22 cellular contexts compared by ENCODE assay signal in genomic region chr14:23639891-23640523, GRCh38. TPM values are rescaled to one million over a fixed set of nuclear protein-coding genes. Genes with fewer than 3 reads are reported as not detected.
A peak's percentile ranks its signal among the peaks of the same experiment; 100 is the strongest.
DNase-seq lines count a peak whose midpoint lies in the region; ATAC-seq and TF ChIP-seq lines count a peak whose summit lies in the region.
"Had no signal": no experiment of that assay in that cellular context is flagged by ENCODE, and none has a peak within 500 bp of the region (broad histone marks: within the 10 kb centered on the region; RNA-seq: fewer than 3 reads in every experiment).

No MANE protein-coding gene starts in this region.

- no peak for ATAC-seq in GM23338
- ATAC-seq in natural killer cell, result no peak
- ATAC-seq: effector memory CD8-positive, alpha-beta T cell had no signal

- H4K20me1 ChIP-seq in GM23338 (replicated peaks; ENCODE audit: insufficient read depth), result no peaks in the 10 kb centered on the region

- H3K4me3 ChIP-seq in GM23338 (no peak overlapping the region), adrenal gland (no peak overlapping the region), neuronal stem cell (ENCODE audit: low read length in 2 of 2) (no peak overlapping the region), stomach (no peak overlapping the region)
- H3K4me3 ChIP-seq: colonic mucosa, lung had no signal

- H3K4me2 ChIP-seq in GM23338 (no peak overlapping the region), neuronal stem cell (ENCODE audit: insufficient read depth, low read length, poor library complexity, severe bottlenecking) (no peak overlapping the region)

- peaks cover 10% of the 10 kb centered on the region for H3K4me1 ChIP-seq in GM23338 (ENCODE audit: insufficient read depth)
- peaks cover 8 to 29% of the 10 kb centered on the region in 2 donors for H3K4me1 ChIP-seq in adrenal gland (replicated peaks in 1 of 2)
- H3K4me1 ChIP-seq in neuronal stem cell (ENCODE audit: control insufficient read depth in 2 of 2, insufficient read depth in 1 of 2, low read depth in 1 of 2, low read length in 2 of 2), result peaks cover 0 to 3% of the 10 kb centered on the region in 2 donors
- H3K4me1 ChIP-seq in stomach, result peaks cover 0 to 8% (median 0%) of the 10 kb centered on the region in 4 donors
- H3K4me1 ChIP-seq: colonic mucosa had no signal

- intact Hi-C loops in adrenal gland (cut with DNase I), result no loop called here
- intact Hi-C loops in stomach (cut with DNase I; ENCODE audit: low total_unique reads), result no loop called here
- intact Hi-C loops in natural killer cell (cut with micrococcal nuclease), result no loop called here

- H4K91ac ChIP-seq in neuronal stem cell (ENCODE audit: low read depth, low read length, poor library complexity), result no peak overlapping the region

- H3K9me2 ChIP-seq in GM23338 (ENCODE audit: insufficient read depth), result peaks cover 4% of the 10 kb centered on the region; the same call in 1 of the 2 replicates

- no peaks in the 10 kb centered on the region for H3K27me3 ChIP-seq in GM23338 (ENCODE audit: insufficient read depth)
- no peaks in the 10 kb centered on the region for H3K27me3 ChIP-seq in adrenal gland
- no peaks in the 10 kb centered on the region for H3K27me3 ChIP-seq in neuronal stem cell (ENCODE audit: control insufficient read depth in 3 of 3, insufficient read depth in 3 of 3, low read depth in 1 of 3, low read length in 3 of 3)
- H3K27me3 ChIP-seq in stomach, result no peaks in the 10 kb centered on the region
- H3K27me3 ChIP-seq: colonic mucosa had no signal

- H3K27ac Mint-ChIP-seq in GM23338, result no peak overlapping the region
- H3K27ac Mint-ChIP-seq in natural killer cell, result no peak overlapping the region
- H3K27ac Mint-ChIP-seq: activated T-cell treated with anti-CD3 and anti-CD28 coated beads, Interleukin-2, amount 50 U/mL, for 24 hours; CD8-positive, alpha-beta memory T cell; effector memory CD8-positive, alpha-beta T cell; type B pancreatic cell had no signal

- TF ChIP-seq CTCF in GM23338 (conservative IDR thresholded peaks at IDR 0.05; ENCODE audit: low read depth in 2 of 2) (no peak), adrenal gland (IDR thresholded peaks at IDR 0.05) (no peak), stomach (IDR thresholded peaks at IDR 0.05) (no peak), natural killer cell (IDR thresholded peaks at IDR 0.05) (no peak)

- no peak overlapping the region for H4K8ac ChIP-seq in neuronal stem cell (ENCODE audit: low read depth, low read length)

- no peak overlapping the region for H3K23ac ChIP-seq in neuronal stem cell (ENCODE audit: low read depth, low read length, poor library complexity)

- TF ChIP-seq POLR2A in adrenal gland (IDR thresholded peaks at IDR 0.05) (no peak), stomach (IDR thresholded peaks at IDR 0.05) (no peak)

- H3K4me3 Mint-ChIP-seq in GM23338 (no peak overlapping the region), natural killer cell (no peak overlapping the region)
- H3K4me3 Mint-ChIP-seq: activated T-cell treated with anti-CD3 and anti-CD28 coated beads, Interleukin-2, amount 50 U/mL, for 24 hours; CD8-positive, alpha-beta memory T cell; effector memory CD8-positive, alpha-beta T cell; type B pancreatic cell had no signal

- no peak overlapping the region for H3K27ac ChIP-seq in GM23338 (ENCODE audit: low read depth)
- H3K27ac ChIP-seq in adrenal gland, result peak overlapping the region in 4 of 5 donors; percentile 18 to 86 (median 52)
- no peak overlapping the region for H3K27ac ChIP-seq in neuronal stem cell (replicated peaks; ENCODE audit: low read length)
- H3K27ac ChIP-seq in stomach, result peak overlapping the region in 3 of 5 donors; percentile 2 to 24 (median 14)
- H3K27ac ChIP-seq: colonic mucosa had no signal

- no peak overlapping the region for H2BK15ac ChIP-seq in neuronal stem cell (ENCODE audit: low read length)

- no peaks in the 10 kb centered on the region for H3F3A ChIP-seq in GM23338 (replicated peaks; ENCODE audit: low read depth)

- DNase-seq in GM23338 (ENCODE audit: low spot score), result no peak
- DNase-seq in adrenal gland, result no peak
- no peak for DNase-seq in neuronal stem cell (ENCODE audit: low spot score)
- DNase-seq in stomach, result no peak
- no peak for DNase-seq in HK-2 (ENCODE audit: unreplicated experiment)
- no peak for DNase-seq in GOT3 (lab: John Stamatoyannopoulos, UW)
- DNase-seq in activated CD4-positive, alpha-beta T cell treated with anti-CD3 and anti-CD28 coated beads for 1 hour, result no peak
- DNase-seq in natural killer cell, result no peak
- DNase-seq: activated CD4-positive, alpha-beta T cell treated with anti-CD3 and anti-CD28 coated beads for 48 hours; activated T-cell treated with anti-CD3 and anti-CD28 coated beads, Interleukin-2, amount 50 U/mL, for 24 hours; CD8-positive, alpha-beta memory T cell; effector memory CD8-positive, alpha-beta T cell; MV-4-11; stimulated activated CD4-positive, alpha-beta T cell treated with anti-CD3 and anti-CD28 coated beads, Interleukin-12 subunit alpha, Interleukin-12 subunit beta, amount 100 ng/mL, for 4 hours; stimulated activated CD4-positive, alpha-beta T cell treated with anti-CD3 and anti-CD28 coated beads, Interleukin-4, amount 100 ng/mL, for 4 hours; stimulated activated naive CD4-positive, alpha-beta T cell treated with Interleukin-2 at 50 U/mL for 16 hours; T-helper 2 cell had no signal

- no peak for TF ChIP-seq EP300 in stomach (IDR thresholded peaks at IDR 0.05)

- no peaks in the 10 kb centered on the region for H3K79me1 ChIP-seq in neuronal stem cell (ENCODE audit: low read depth, low read length)

- H2BK12ac ChIP-seq in neuronal stem cell (ENCODE audit: low read length), result no peak overlapping the region

- H2AFZ ChIP-seq in GM23338 (peak overlapping the region; percentile 72), neuronal stem cell (ENCODE audit: low read length) (no peak overlapping the region)

- H3K14ac ChIP-seq in neuronal stem cell (ENCODE audit: low read length), result peak overlapping the region; percentile 2

- H3K9ac ChIP-seq in neuronal stem cell (ENCODE audit: low read depth, low read length, poor library complexity), result no peak overlapping the region

- peaks cover 4% of the 10 kb centered on the region; the same call in 1 of the 3 replicates for H3K36me3 Mint-ChIP-seq in GM23338 (ENCODE audit: low read depth)
- no peaks in the 10 kb centered on the region for H3K36me3 Mint-ChIP-seq in natural killer cell
- H3K36me3 Mint-ChIP-seq: CD8-positive, alpha-beta memory T cell; type B pancreatic cell had no signal

- no peaks in the 10 kb centered on the region for H3K79me2 ChIP-seq in GM23338 (replicated peaks; ENCODE audit: insufficient read depth)

- H3K36me3 ChIP-seq in GM23338 (ENCODE audit: insufficient read depth) (no peaks in the 10 kb centered on the region), adrenal gland (replicated peaks in 1 of 2) (no peaks in the 10 kb centered on the region), neuronal stem cell (replicated peaks in 1 of 2; ENCODE audit: control insufficient read depth in 2 of 2, insufficient read depth in 2 of 2, low read length in 2 of 2) (no peaks in the 10 kb centered on the region), stomach (no peaks in the 10 kb centered on the region)
- H3K36me3 ChIP-seq: colonic mucosa had no signal

- H3K9me3 ChIP-seq in adrenal gland (replicated peaks in 1 of 3), result no peaks in the 10 kb centered on the region
- H3K9me3 ChIP-seq in neuronal stem cell (replicated peaks in 1 of 2; ENCODE audit: control insufficient read depth in 2 of 2, insufficient read depth in 1 of 2, low read depth in 1 of 2, low read length in 2 of 2), result no peaks in the 10 kb centered on the region
- no peaks in the 10 kb centered on the region for H3K9me3 ChIP-seq in stomach
- H3K9me3 ChIP-seq: colonic mucosa had no signal

- H3K18ac ChIP-seq in neuronal stem cell (ENCODE audit: low read length), result no peak overlapping the region

- H2BK5ac ChIP-seq in neuronal stem cell (ENCODE audit: low read length), result no peak overlapping the region

- H2BK120ac ChIP-seq in neuronal stem cell (ENCODE audit: low read depth, low read length), result no peak overlapping the region

- 65 to 75% (median 72%) methylated on average over 8 of the region's 8 CpGs for WGBS in adrenal gland, 4 donors
- WGBS in neuronal stem cell (ENCODE audit: extremely low coverage in 2 of 2, insufficient read length in 2 of 2, insufficient replicate concordance in 1 of 2), 2 donors, result no CpG with 5 or more reads among the region's 8 CpGs
- 86 to 92% (median 91%) methylated on average over 7 to 8 of the region's 8 CpGs for WGBS in stomach, 5 donors

- H3K27me3 Mint-ChIP-seq in GM23338 (ENCODE audit: insufficient read depth, low read depth, poor library complexity) (peaks cover 5% of the 10 kb centered on the region), natural killer cell (ENCODE audit: low read depth in 2 of 2) (no peaks in the 10 kb centered on the region)
- H3K27me3 Mint-ChIP-seq: activated T-cell treated with anti-CD3 and anti-CD28 coated beads, Interleukin-2, amount 50 U/mL, for 24 hours; CD8-positive, alpha-beta memory T cell; type B pancreatic cell had no signal

- no peak overlapping the region for H3K4ac ChIP-seq in neuronal stem cell (ENCODE audit: low read length)

- no peak overlapping the region for H2AK5ac ChIP-seq in neuronal stem cell (ENCODE audit: low read depth, low read length)

- H3K4me1 Mint-ChIP-seq in GM23338, result 0 out of 3 replicates have a peak, but pooled peaks cover 3% of the 10 kb centered on the region
- H3K4me1 Mint-ChIP-seq in natural killer cell, result peaks cover 0 to 2% of the 10 kb centered on the region in 2 donors
- H3K4me1 Mint-ChIP-seq: CD8-positive, alpha-beta memory T cell had no signal

- H3K9me3 Mint-ChIP-seq in GM23338 (peaks cover 10% of the 10 kb centered on the region), natural killer cell (no peaks in the 10 kb centered on the region)
- H3K9me3 Mint-ChIP-seq: activated T-cell treated with anti-CD3 and anti-CD28 coated beads, Interleukin-2, amount 50 U/mL, for 24 hours; effector memory CD8-positive, alpha-beta T cell had no signal

TF ChIP-seq in GM23338, 12 proteins besides CTCF, POLR2A, EP300 and RAD21 (continues in another document):
- no peak for TF ChIP-seq ETS1 (IDR thresholded peaks at IDR 0.05)

RNA-seq across cellular contexts. Expression of gene DHRS2, which starts 3.8 kb away (rescaled TPM):
- 0.35 and 0.42 TPM in 2 replicates for total RNA-seq in GM23338 (2014; rRNA removed; shearing (Covaris generic))
- polyA plus RNA-seq in GM23338 (2016; fragmentation: Nextera tagmentation; extraction: Ambion mirVana), result 0.48 and 0.92 TPM in 2 replicates
- total RNA-seq in adrenal gland, result 1 to 10 TPM in 2 of 8 donors, under 1 TPM in 2, not detected in 4; 0.86 to 2.6 (median 1.1) TPM
- 1 to 10 TPM; 2.5 to 4.9 (median 2.7) TPM for polyA plus RNA-seq in adrenal gland
- polyA plus RNA-seq in neuronal stem cell (2013, experiment 1 of 2), result 0.13 TPM
- 0.19 TPM for polyA plus RNA-seq in neuronal stem cell (2013, experiment 2 of 2)
- 10 to 100 TPM in 1 of 5 donors, 1 to 10 TPM in 1, not detected in 3; 4.6 to 19.6 TPM for total RNA-seq in stomach
- 1 to 10 TPM; 3.7 to 9.7 (median 6.7) TPM for polyA plus RNA-seq in stomach
- under 1 TPM in 1 of 3 donors, not detected in 2; 0.50 TPM for total RNA-seq in natural killer cell
- total RNA-seq: esophagus mucosa, glomerular endothelial cell had no signal
- polyA plus RNA-seq: CD8-positive, alpha-beta memory T cell had no signal

Comparison
In these comparisons a context has a peak if more than half of its experiments do, and no peak if none do; other contexts are left out.
1. H3K27ac ChIP-seq: peak in adrenal gland (4 of 5) and stomach (3 of 5); none in GM23338 (single experiment) and neuronal stem cell (single experiment).